ENCODE assay signal across 23 cellular contexts in genomic region chr22:21693999-21694341, GRCh38. TPM values are rescaled to one million over a fixed set of nuclear protein-coding genes. Genes with fewer than 3 reads are reported as not detected.
"Had no signal": no experiment of that assay in that cellular context is flagged by ENCODE, and none has a peak within 500 bp of the region (broad histone marks: within the 10 kb centered on the region; RNA-seq: fewer than 3 reads in every experiment).

No MANE protein-coding gene starts in this region.

- H3K79me2 ChIP-seq: hepatocyte had no signal

- H3K27me3 ChIP-seq: colonic mucosa, dorsolateral prefrontal cortex, esophagus muscularis mucosa, foreskin keratinocyte, gastroesophageal sphincter, heart left ventricle, hepatocyte had no signal

- H3K9me3 ChIP-seq: colonic mucosa, esophagus muscularis mucosa, gastroesophageal sphincter, heart left ventricle, left ventricle myocardium inferior, lower lobe of right lung had no signal

- H3K9me3 Mint-ChIP-seq: immature natural killer cell had no signal

- H3K4me3 ChIP-seq: colonic mucosa, dorsolateral prefrontal cortex, esophagus muscularis mucosa, gastroesophageal sphincter, heart left ventricle, hepatocyte, left ventricle myocardium inferior, lower lobe of right lung had no signal

- H2AFZ ChIP-seq: hepatocyte had no signal

- H3K4me3 Mint-ChIP-seq: immature natural killer cell had no signal

- H3K27ac ChIP-seq: colonic mucosa, dorsolateral prefrontal cortex, esophagus muscularis mucosa, foreskin keratinocyte, gastroesophageal sphincter, heart left ventricle, hepatocyte, left ventricle myocardium inferior, lower lobe of right lung had no signal

- H3K4me2 ChIP-seq: hepatocyte had no signal

- H3K4me1 ChIP-seq: colonic mucosa, foreskin keratinocyte had no signal

- FAIRE-seq: endothelial cell of umbilical vein, frontal cortex, kidney had no signal

- ATAC-seq: foreskin keratinocyte, gastroesophageal sphincter, heart left ventricle, left colon, left lobe of liver, lower lobe of right lung had no signal

- DNase-seq: colonic mucosa; dermis blood vessel endothelial cell; dorsolateral prefrontal cortex; effector CD4-positive, alpha-beta T cell; effector memory CD4-positive, alpha-beta T cell; foreskin keratinocyte; heart left ventricle; hypothalamus; immature natural killer cell; islet precursor cell; kidney; kidney glomerular epithelial cell; left colon; left ventricle myocardium inferior; mesenchymal stem cell; midbrain had no signal

RNA-seq across cellular contexts. Expression of gene YPEL1, which starts 41.6 kb away (rescaled TPM):
- total RNA-seq: foreskin keratinocyte had no signal
